In genomic region chr10:62093863-62094291, GRCh38 we compare ENCODE assay signal across 9 cellular contexts.
DNase-seq lines count a peak whose midpoint lies in the region; ATAC-seq, FAIRE-seq and TF ChIP-seq lines count a peak whose summit lies in the region.
"Had no signal": no experiment of that assay in that cellular context is flagged by ENCODE, and none has a peak within 500 bp of the region (broad histone marks: within the 10 kb centered on the region; RNA-seq: fewer than 3 reads in every experiment).

No MANE protein-coding gene starts in this region.

- intact Hi-C loops in GM12878 (cut with micrococcal nuclease; ENCODE audit: unreplicated experiment) (no loop called here), kidney (cut with DNase I) (no loop called here)

- no peak for TF ChIP-seq EP300 in GM12878 (IDR thresholded peaks at IDR 0.05; ENCODE audit: borderline replicate concordance in 1 of 2, control insufficient read depth in 1 of 2, low read depth in 2 of 2, low read length in 2 of 2)

- H3K9me3 Mint-ChIP-seq in HFFc6: peaks cover 5% of the 10 kb centered on the region
- H3K9me3 Mint-ChIP-seq: activated T-cell treated with anti-CD3 and anti-CD28 coated beads, Interleukin-2, amount 50 U/mL, for 4 hours had no signal

- no peaks in the 10 kb centered on the region for H3K79me2 ChIP-seq in GM12878 (ENCODE audit: control insufficient read depth, insufficient read depth, low read length)

- no peak overlapping the region for H2AFZ ChIP-seq in GM12878 (ENCODE audit: control insufficient read depth, low read depth, low read length)

- H3K4me1 ChIP-seq in GM12878 (ENCODE audit: control insufficient read depth, insufficient read depth, low read length): no peaks in the 10 kb centered on the region
- peaks cover 3 to 13% of the 10 kb centered on the region in 2 donors for H3K4me1 ChIP-seq in kidney (ENCODE audit: control insufficient read depth in 1 of 2, insufficient read depth in 1 of 2, low read depth in 1 of 2, low read length in 2 of 2)

- no peak for TF ChIP-seq RAD21 in GM12878 (IDR thresholded peaks at IDR 0.05; ENCODE audit: insufficient read depth, low read depth, low read length)

- peak overlapping the region; percentile 68 for H3K4me3 Mint-ChIP-seq in HFFc6
- H3K4me3 Mint-ChIP-seq: activated T-cell treated with anti-CD3 and anti-CD28 coated beads, Interleukin-2, amount 50 U/mL, for 4 hours had no signal

- DNase-seq in HFFc6 (peak; percentile 67), GM12878 (ENCODE audit: low read depth, low spot score) (no peak), kidney (no peak), substantia nigra (lab: John Stamatoyannopoulos, UW) (no peak), midbrain (lab: John Stamatoyannopoulos, UW) (no peak), HuH-7 (ENCODE audit: low spot score) (no peak), globus pallidus (ENCODE audit: low spot score) (no peak), cerebellum (ENCODE audit: low spot score) (no peak)
- DNase-seq: activated T-cell treated with anti-CD3 and anti-CD28 coated beads, Interleukin-2, amount 50 U/mL, for 4 hours had no signal

- CTCF ChIA-PET in GM12878 (lab: Yijun Ruan, JAX): no interaction called here

- no peak overlapping the region for H3K4me2 ChIP-seq in GM12878 (ENCODE audit: control insufficient read depth, insufficient read depth)

- H3K4me3 ChIP-seq in GM12878 (no peak overlapping the region), kidney (ENCODE audit: low read length in 2 of 2) (peak overlapping the region in 1 of 2 donors; percentile 15)

- FAIRE-seq in GM12878 (lab: Jason Lieb, UNC): no peak
- FAIRE-seq in kidney (lab: Jason Lieb, UNC): no peak

- TF ChIP-seq CTCF in HFFc6 (IDR thresholded peaks at IDR 0.05): no peak
- TF ChIP-seq CTCF in GM12878 (IDR thresholded peaks at IDR 0.05 in 2 of 3, conservative IDR thresholded peaks at IDR 0.05 in 1 of 3; ENCODE audit: control insufficient read depth in 2 of 3, extremely low read depth in 1 of 3, insufficient read depth in 1 of 3, low read depth in 3 of 3, low read length in 3 of 3): no peak
- no peak for TF ChIP-seq CTCF in kidney (IDR thresholded peaks at IDR 0.05; ENCODE audit: borderline replicate concordance, extremely low read depth, insufficient read depth)

- H3K9ac ChIP-seq in GM12878 (ENCODE audit: control insufficient read depth, insufficient read depth, low read length) (no peak overlapping the region), kidney (ENCODE audit: low read length in 2 of 2) (no peak overlapping the region)

- ATAC-seq in GM12878: no peak
- ATAC-seq: activated T-cell treated with anti-CD3 and anti-CD28 coated beads, Interleukin-2, amount 50 U/mL, for 4 hours had no signal

- H3K27me3 Mint-ChIP-seq in HFFc6 (ENCODE audit: insufficient read depth): peaks cover 36% of the 10 kb centered on the region

- SMC1A ChIA-PET in GM12878 (lab: Charles Lee; ENCODE audit: uncharacterized antibody, unreplicated experiment): interaction anchor here (1.0 kb wide), 1 partner anchor 55 kb away, joined by 3 read pairs; no protein-coding TSS in a partner anchor

- peaks cover 94% of the 10 kb centered on the region for H3K4me1 Mint-ChIP-seq in HFFc6 (ENCODE audit: low read depth)

- TF ChIP-seq POLR2A in GM12878 (IDR thresholded peaks at IDR 0.05; ENCODE audit: low read depth, low read length): no peak

- H3K9me3 ChIP-seq in GM12878 (replicated peaks; ENCODE audit: control insufficient read depth, insufficient read depth, low read length) (no peaks in the 10 kb centered on the region), kidney (ENCODE audit: control insufficient read depth in 1 of 2, low read length in 2 of 2) (no peaks in the 10 kb centered on the region)

- H3K27ac Mint-ChIP-seq in HFFc6: peak overlapping the region; percentile 80

- 82% methylated on average over 4 of the region's 4 CpGs for WGBS in GM12878 (ENCODE audit: insufficient coverage, insufficient replicate concordance, low lambda C conversion rate, missing lambda C conversion rate)

- H3K36me3 ChIP-seq in GM12878 (ENCODE audit: control insufficient read depth in 2 of 2, insufficient read depth in 2 of 2, low read length in 1 of 2) (peaks cover 10 to 25% of the 10 kb centered on the region in 2 experiments; a peak in 3 of 4 replicates), kidney (ENCODE audit: control insufficient read depth in 1 of 2, insufficient read depth in 2 of 2, low read length in 2 of 2) (peaks cover 29 to 30% of the 10 kb centered on the region in 2 donors)

- RAD21 ChIA-PET in GM12878 (lab: Charles Lee; ENCODE audit: unreplicated experiment): no interaction called here

- no peaks in the 10 kb centered on the region for H4K20me1 ChIP-seq in GM12878 (ENCODE audit: control insufficient read depth, insufficient read depth)

- TSS peak; percentile 53 for BruUV-seq in GM12878 (replicated peaks; lab: Mats Ljungman, UMichigan)

- in situ Hi-C loops in GM12878 (cut with MboI): no loop called here

- peaks cover 95% of the 10 kb centered on the region for H3K36me3 Mint-ChIP-seq in HFFc6 (ENCODE audit: low read depth)

- H3K27me3 ChIP-seq in GM12878 (replicated peaks in 1 of 2; ENCODE audit: control insufficient read depth in 2 of 2, insufficient read depth in 2 of 2, low read length in 1 of 2): no peaks in the 10 kb centered on the region

- POLR2A ChIA-PET in GM12878 (lab: Charles Lee): no interaction called here

- H3K27ac ChIP-seq in GM12878 (ENCODE audit: control insufficient read depth, insufficient read depth) (no peak overlapping the region), kidney (ENCODE audit: low read depth in 2 of 2, low read length in 2 of 2) (peak overlapping the region; percentile 47 to 78), substantia nigra (ENCODE audit: low read depth, low read length, poor library complexity, severe bottlenecking) (peak overlapping the region; percentile 49)

TF ChIP-seq in GM12878, 131 proteins besides CTCF, POLR2A, EP300 and RAD21:
- TF ChIP-seq BCL11A (IDR thresholded peaks at IDR 0.05; ENCODE audit: low read depth, low read length) (no peak), ZSCAN29 (IDR thresholded peaks at IDR 0.05) (no peak), USF1 (IDR thresholded peaks at IDR 0.05; ENCODE audit: borderline replicate concordance, extremely low read length, insufficient read depth, low read depth, low read length) (no peak), KDM1A (IDR thresholded peaks at IDR 0.05; ENCODE audit: borderline replicate concordance) (no peak), MTA2 (IDR thresholded peaks at IDR 0.05; ENCODE audit: low read depth) (no peak), CBX5 (IDR thresholded peaks at IDR 0.05; ENCODE audit: low read depth) (no peak), RBBP5 (conservative IDR thresholded peaks at IDR 0.05) (no peak), YBX1 (IDR thresholded peaks at IDR 0.05) (no peak), ZBED1 (IDR thresholded peaks at IDR 0.05; ENCODE audit: borderline replicate concordance) (no peak), NR2C1 (IDR thresholded peaks at IDR 0.05) (no peak), LARP7 (IDR thresholded peaks at IDR 0.05) (no peak), NRF1 (conservative IDR thresholded peaks at IDR 0.05; ENCODE audit: low read depth, low read length) (no peak)
